Comparison of ENCODE assay signal across 8 cellular contexts in genomic region chr2:41916177-41916576, GRCh38.
"Had no signal": no experiment of that assay in that cellular context is flagged by ENCODE, and none has a peak within 500 bp of the region (broad histone marks: within the 10 kb centered on the region; RNA-seq: fewer than 3 reads in every experiment).

No MANE protein-coding gene starts in this region.

- H3K4me1 ChIP-seq: HAP-1 had no signal

- H3K9ac ChIP-seq: GM23248 had no signal

- H3K4me3 ChIP-seq: GM23248, HAP-1 had no signal

- H3K27ac ChIP-seq: GM23248, HL-60 had no signal

- ATAC-seq: HCT116 had no signal

- H2AFZ ChIP-seq: GM23248 had no signal

- H3K9me3 ChIP-seq: HAP-1 had no signal

- H3K36me3 ChIP-seq: HAP-1 had no signal

- DNase-seq: GM23248, GOT3, H7, HFFc6, KG1 had no signal
